In the genomic region with DNA sequence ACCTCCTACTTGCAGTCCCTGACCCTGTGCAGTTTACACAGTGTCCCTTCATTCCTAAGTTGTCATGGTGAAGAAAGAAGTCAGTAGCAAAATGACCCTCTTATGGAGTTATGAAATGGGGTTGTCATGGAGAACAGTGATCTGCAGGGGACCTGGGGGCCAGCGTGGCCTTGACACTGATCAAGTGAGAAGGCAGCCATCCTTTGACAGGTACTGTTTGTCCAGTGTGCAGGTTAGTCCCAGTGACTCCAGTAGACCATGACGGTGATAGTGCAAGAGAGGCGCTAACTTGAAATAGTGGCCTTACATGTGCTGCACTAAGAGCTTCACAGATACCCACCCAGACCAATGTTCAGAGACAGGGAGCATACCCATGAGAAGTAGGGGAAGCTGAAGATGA, we compare ENCODE assay signal across 26 cellular contexts.
"Had no signal": no experiment of that assay in that cellular context is flagged by ENCODE, and none has a peak within 500 bp of the region (broad histone marks: within the 10 kb centered on the region; RNA-seq: fewer than 3 reads in every experiment).

No MANE protein-coding gene starts in this region.

- ATAC-seq: effector memory CD8-positive, alpha-beta T cell; esophagus mucosa; gastrocnemius medialis; heart right ventricle; left cardiac atrium; left lung; left ventricle myocardium superior; lower lobe of right lung had no signal

- H3K4me3 Mint-ChIP-seq: dendritic cell treated with granulocyte-macrophage colony-stimulating factor and Interleukin-4, amounts not matched to agents 40 ng/mL and 50 ng/mL, for 4 days; effector memory CD8-positive, alpha-beta T cell; endodermal cell had no signal

- H3K9me3 ChIP-seq: colonic mucosa, esophagus squamous epithelium, gastrocnemius medialis, heart right ventricle, left lung, lower lobe of right lung had no signal

- H3K4me1 ChIP-seq: colonic mucosa, gastrocnemius medialis, heart right ventricle, left lung, lower lobe of right lung had no signal

- H3K27ac ChIP-seq: colonic mucosa, epithelial cell of prostate, gastrocnemius medialis, heart right ventricle, left lung, lower lobe of right lung had no signal

- H3K9me3 Mint-ChIP-seq: dendritic cell treated with granulocyte-macrophage colony-stimulating factor and Interleukin-4, amounts not matched to agents 40 ng/mL and 50 ng/mL, for 4 days; effector memory CD8-positive, alpha-beta T cell; endodermal cell had no signal

- H3K4me1 Mint-ChIP-seq: endodermal cell had no signal

- FAIRE-seq: endometrium, islet of Langerhans, keratinocyte had no signal

- DNase-seq: colonic mucosa; cortex of kidney; effector CD8-positive, alpha-beta T cell; effector memory CD8-positive, alpha-beta T cell; endodermal cell; erythroblast; esophagus squamous epithelium; foreskin fibroblast; foreskin melanocyte; gastrocnemius medialis; glutamatergic neuron; head of caudate nucleus; heart right ventricle; hippocampal formation; left cardiac atrium; left lung; left ventricle myocardium superior; lower lobe of right lung; mesendoderm; midbrain had no signal

- H3K27ac Mint-ChIP-seq: dendritic cell treated with granulocyte-macrophage colony-stimulating factor and Interleukin-4, amounts not matched to agents 40 ng/mL and 50 ng/mL, for 4 days; effector memory CD8-positive, alpha-beta T cell; endodermal cell had no signal

- H3K27me3 ChIP-seq: colonic mucosa, esophagus squamous epithelium, gastrocnemius medialis, left lung had no signal

- H3K27me3 Mint-ChIP-seq: dendritic cell treated with granulocyte-macrophage colony-stimulating factor and Interleukin-4, amounts not matched to agents 40 ng/mL and 50 ng/mL, for 4 days; effector memory CD8-positive, alpha-beta T cell had no signal

- H3K36me3 ChIP-seq: colonic mucosa, esophagus squamous epithelium, gastrocnemius medialis, heart right ventricle, left lung, lower lobe of right lung had no signal

- H3K4me3 ChIP-seq: colonic mucosa, esophagus squamous epithelium, gastrocnemius medialis, heart right ventricle, left lung, lower lobe of right lung had no signal
